In genomic region chr5:157387683-157388093, GRCh38 we compare ENCODE assay signal across 8 cellular contexts.
DNase-seq lines count a peak whose midpoint lies in the region; ATAC-seq, FAIRE-seq and TF ChIP-seq lines count a peak whose summit lies in the region.

No MANE protein-coding gene starts in this region.

- H3K9me3 ChIP-seq in A549 (no peaks in the 10 kb centered on the region), colonic mucosa (no peaks in the 10 kb centered on the region)

- FAIRE-seq in A549 (lab: Jason Lieb, UNC) (peak; percentile 81), HTR-8/SVneo (lab: Jason Lieb, UNC) (no peak)

- peak overlapping the region; percentile 81 to 93 for H3K27ac ChIP-seq in A549
- H3K27ac ChIP-seq in colonic mucosa = peak overlapping the region; percentile 15

- CTCF ChIA-PET in A549 (lab: Yijun Ruan, JAX) = interaction anchor here (0.9 to 4.4 kb wide), 4 partner anchors 20 to 91 kb away, joined by 3 to 25 read pairs (median 8); no protein-coding TSS in a partner anchor

- 0% methylated on average over 3 of the region's 3 CpGs for WGBS in A549 (ENCODE audit: missing lambda C conversion rate)

- H3K4me2 ChIP-seq in A549 = peak overlapping the region; percentile 60

- DNase-seq in A549 (ENCODE audit: low read depth in 1 of 2, low spot score in 1 of 2) (peak; percentile 40 to 85), HTR-8/SVneo (ENCODE audit: insufficient read length, low spot score) (peak; percentile 48), colonic mucosa (no peak), mucosa of gallbladder (ENCODE audit: low spot score) (peak; percentile 34), NCI-H774 (lab: John Stamatoyannopoulos, UW) (no peak)
- DNase-seq in stimulated activated CD4-positive, alpha-beta T cell treated with anti-CD3 and anti-CD28 coated beads, Interleukin-1b, Interleukin-23, amount 100 ng/mL, for 48 hours = no peak
- DNase-seq in activated CD8-positive, alpha-beta memory T cell treated with anti-CD3 and anti-CD28 coated beads, Interleukin-2, amount 50 U/mL, for 48 hours = no peak

- H3K36me3 ChIP-seq in colonic mucosa = no peaks in the 10 kb centered on the region

- H3K4me3 ChIP-seq in A549 (no peak overlapping the region), colonic mucosa (no peak overlapping the region)

- TF ChIP-seq EP300 in A549 (IDR thresholded peaks at IDR 0.05) = no peak

- TF ChIP-seq POLR2A in A549 (IDR thresholded peaks at IDR 0.05; ENCODE audit: low read length) = no peak

- H3K9ac ChIP-seq in colonic mucosa (ENCODE audit: low read depth in 2 of 2, low read length in 2 of 2) = no peak overlapping the region

- TF ChIP-seq RAD21 in A549 (conservative IDR thresholded peaks at IDR 0.05 in 1 of 2, IDR thresholded peaks at IDR 0.05 in 1 of 2) = no peak

- ATAC-seq in A549 (peak; percentile 19 to 22; a peak in 3 of 6 replicates), HG02763 (IDR thresholded peaks at IDR 0.05; ENCODE audit: unreplicated experiment) (no peak)

- H3K27me3 ChIP-seq in colonic mucosa = no peaks in the 10 kb centered on the region

- no peak for TF ChIP-seq CTCF in A549 (IDR thresholded peaks at IDR 0.05)
- TF ChIP-seq CTCF in colonic mucosa (IDR thresholded peaks at IDR 0.05) = no peak

- POLR2A ChIA-PET in A549 (lab: Yijun Ruan, JAX) = no interaction called here

- intact Hi-C loops in colonic mucosa (cut with DNase I) = no loop called here

- H3K4me1 ChIP-seq in A549 = peaks cover 85% of the 10 kb centered on the region
- H3K4me1 ChIP-seq in colonic mucosa = no peaks in the 10 kb centered on the region

TF ChIP-seq in A549, 52 proteins besides CTCF, POLR2A, EP300 and RAD21:
- TF ChIP-seq JUNB (IDR thresholded peaks at IDR 0.05) (peak; percentile 55), FOSL2 (IDR thresholded peaks at IDR 0.05) (peak; percentile 47), FOSL2 (CRISPR knock-in tag; IDR thresholded peaks at IDR 0.05) (peak; percentile 89), SREBF2 (IDR thresholded peaks at IDR 0.05) (no peak), FOSB (CRISPR knock-in tag; IDR thresholded peaks at IDR 0.05) (no peak)
- TF ChIP-seq, protein P1, sequence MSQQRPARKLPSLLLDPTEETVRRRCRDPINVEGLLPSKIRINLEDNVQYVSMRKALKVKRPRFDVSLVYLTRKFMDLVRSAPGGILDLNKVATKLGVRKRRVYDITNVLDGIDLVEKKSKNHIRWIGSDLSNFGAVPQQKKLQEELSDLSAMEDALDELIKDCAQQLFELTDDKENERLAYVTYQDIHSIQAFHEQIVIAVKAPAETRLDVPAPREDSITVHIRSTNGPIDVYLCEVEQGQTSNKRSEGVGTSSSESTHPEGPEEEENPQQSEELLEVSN (IDR thresholded peaks at IDR 0.05; ENCODE audit: borderline replicate concordance, low read depth) = peak; percentile 29; the same call in 1 of the 2 replicates

Comparison
In these comparisons a context has a peak if more than half of its experiments do, and no peak if none do; other contexts are left out.
1. DNase-seq: peak in A549 (2 of 2), HTR-8/SVneo (single experiment) and mucosa of gallbladder (single experiment); none in colonic mucosa (single experiment), NCI-H774 (single experiment), stimulated activated CD4-positive, alpha-beta T cell treated with anti-CD3 and anti-CD28 coated beads, Interleukin-1b, Interleukin-23, amount 100 ng/mL, for 48 hours (single experiment) and activated CD8-positive, alpha-beta memory T cell treated with anti-CD3 and anti-CD28 coated beads, Interleukin-2, amount 50 U/mL, for 48 hours (single experiment).